Comparison of ENCODE assay signal across 8 cellular contexts in genomic region chr18:63016270-63016669, GRCh38.
A peak's percentile ranks its signal among the peaks of the same experiment; 100 is the strongest.
DNase-seq lines count a peak whose midpoint lies in the region; ATAC-seq, FAIRE-seq and TF ChIP-seq lines count a peak whose summit lies in the region.

No MANE protein-coding gene starts in this region.

- H3K4me1 Mint-ChIP-seq in activated CD8-positive, alpha-beta T cell treated with anti-CD3 and anti-CD28 coated beads, Interleukin-2, amount 10 ng/mL, durations not matched to agents 7 days and 5 days (ENCODE audit: low read depth): no peaks in the 10 kb centered on the region

- peaks cover 5% of the 10 kb centered on the region for H3K36me3 Mint-ChIP-seq in activated CD8-positive, alpha-beta T cell treated with anti-CD3 and anti-CD28 coated beads, Interleukin-2, amount 10 ng/mL, durations not matched to agents 7 days and 5 days (ENCODE audit: low read depth)

- H3K27ac Mint-ChIP-seq in activated CD8-positive, alpha-beta T cell treated with anti-CD3 and anti-CD28 coated beads, Interleukin-2, amount 10 ng/mL, durations not matched to agents 7 days and 5 days: no peak overlapping the region

- H3K27ac ChIP-seq in pancreas: no peak overlapping the region

- H3K9me3 Mint-ChIP-seq in activated CD8-positive, alpha-beta T cell treated with anti-CD3 and anti-CD28 coated beads, Interleukin-2, amount 10 ng/mL, durations not matched to agents 7 days and 5 days (ENCODE audit: insufficient read depth): peaks cover 7% of the 10 kb centered on the region

- FAIRE-seq in pancreas (lab: Jason Lieb, UNC): peak; percentile 73

- peaks cover 38% of the 10 kb centered on the region for H3K27me3 Mint-ChIP-seq in activated CD8-positive, alpha-beta T cell treated with anti-CD3 and anti-CD28 coated beads, Interleukin-2, amount 10 ng/mL, durations not matched to agents 7 days and 5 days (ENCODE audit: low read depth)

- DNase-seq in DMS 273 treated with DMSO at 0.1 percent for 48 hours (lab: John Stamatoyannopoulos, UW) (peak; percentile 12), HEK293T (ENCODE audit: extremely low spot score) (peak; percentile 53), NCI-H69 (lab: John Stamatoyannopoulos, UW) (peak; percentile 84), fibroblast of the conjunctiva (ENCODE audit: low read depth) (peak; percentile 51), pancreas (peak in 1 of 6 donors; percentile 46)
- peak; percentile 66 for DNase-seq in activated CD8-positive, alpha-beta T cell treated with anti-CD3 and anti-CD28 coated beads, Interleukin-2, amount 10 ng/mL, durations not matched to agents 7 days and 5 days

- no peaks in the 10 kb centered on the region for H3K36me3 ChIP-seq in pancreas

- no peaks in the 10 kb centered on the region for H3K27me3 ChIP-seq in pancreas

- peak; percentile 57 for ATAC-seq in activated CD8-positive, alpha-beta T cell treated with anti-CD3 and anti-CD28 coated beads, Interleukin-2, amount 10 ng/mL, durations not matched to agents 7 days and 5 days
- ATAC-seq in pancreas (peak in 3 of 4 donors; percentile 83 to 90 (median 87)), HG03045 (IDR thresholded peaks at IDR 0.05; ENCODE audit: unreplicated experiment) (no peak), GM18858 (IDR thresholded peaks at IDR 0.05; ENCODE audit: unreplicated experiment) (no peak)

- H3K4me3 Mint-ChIP-seq in activated CD8-positive, alpha-beta T cell treated with anti-CD3 and anti-CD28 coated beads, Interleukin-2, amount 10 ng/mL, durations not matched to agents 7 days and 5 days: no peak overlapping the region

- intact Hi-C loops in pancreas (cut with DNase I): loop anchor here in 2 of 3 donors (5.0 to 10.0 kb wide), 2 partner anchors 306 to 429 kb away; no protein-coding TSS in a partner anchor

- POLR2A ChIA-PET in HEK293T (lab: Yijun Ruan, JAX): no interaction called here
- POLR2A ChIA-PET in activated CD8-positive, alpha-beta T cell treated with anti-CD3 and anti-CD28 coated beads, Interleukin-2, amount 10 ng/mL, durations not matched to agents 7 days and 5 days (lab: Charles Lee): interaction anchor here (0.6 kb wide), 1 partner anchor 98 kb away, joined by 4 read pairs; no protein-coding TSS in a partner anchor

- CTCF ChIA-PET in HEK293T (lab: Yijun Ruan, JAX): interaction anchor here (0.6 to 2.2 kb wide), 11 partner anchors 10 to 829 kb away, joined by 3 to 6 read pairs (median 3); partner anchors contain the start of gene ZCCHC2
- CTCF ChIA-PET in activated CD8-positive, alpha-beta T cell treated with anti-CD3 and anti-CD28 coated beads, Interleukin-2, amount 10 ng/mL, durations not matched to agents 7 days and 5 days (lab: Charles Lee): interaction anchor here (0.6 to 7.5 kb wide), 48 partner anchors 8 to 494 kb away, joined by 3 to 144 read pairs (median 4); partner anchors contain the start of gene BCL2

- peak; percentile 41 to 71 (median 58) for TF ChIP-seq CTCF in pancreas (IDR thresholded peaks at IDR 0.05)

- no peak overlapping the region for H3K4me3 ChIP-seq in pancreas

- 0 to 1% methylated on average over 4 of the region's 4 CpGs for WGBS in pancreas, 2 donors

- H3K4me1 ChIP-seq in pancreas: no peaks in the 10 kb centered on the region

- no peaks in the 10 kb centered on the region for H3K9me3 ChIP-seq in pancreas

TF ChIP-seq in HEK293T, 16 proteins besides CTCF, POLR2A, EP300 and RAD21:
- TF ChIP-seq FOXA1 (IDR thresholded peaks at IDR 0.05) (no peak), ZNF384 (IDR thresholded peaks at IDR 0.05) (peak; percentile 81), HDGF (IDR thresholded peaks at IDR 0.05; ENCODE audit: borderline replicate concordance) (no peak), LEF1 (IDR thresholded peaks at IDR 0.05; ENCODE audit: borderline replicate concordance) (no peak), FOXK2 (IDR thresholded peaks at IDR 0.05) (no peak), SP1 (IDR thresholded peaks at IDR 0.05) (no peak)

Comparison
In these comparisons a context has a peak if more than half of its experiments do, and no peak if none do; other contexts are left out.
1. ATAC-seq: peak in activated CD8-positive, alpha-beta T cell treated with anti-CD3 and anti-CD28 coated beads, Interleukin-2, amount 10 ng/mL, durations not matched to agents 7 days and 5 days (single experiment) and pancreas (3 of 4); none in HG03045 (single experiment) and GM18858 (single experiment).